ENCODE assay signal across 17 cellular contexts in genomic region chr4:38109370-38109769, GRCh38.
"Had no signal": no experiment of that assay in that cellular context is flagged by ENCODE, and none has a peak within 500 bp of the region (broad histone marks: within the 10 kb centered on the region; RNA-seq: fewer than 3 reads in every experiment).

No MANE protein-coding gene starts in this region.

- H3K9me3 ChIP-seq: esophagus muscularis mucosa, thoracic aorta had no signal

- H3K27me3 ChIP-seq: dorsolateral prefrontal cortex, esophagus muscularis mucosa had no signal

- H3K9me3 Mint-ChIP-seq: naive thymus-derived CD4-positive, alpha-beta T cell; stimulated activated naive CD8-positive, alpha-beta T cell treated with anti-CD3 and anti-CD28 coated beads, Interleukin-15, amount 100 ng/mL, for 72 hours had no signal

- H3K4me3 ChIP-seq: dorsolateral prefrontal cortex, esophagus muscularis mucosa, lung, thoracic aorta had no signal

- DNase-seq: activated CD4-positive, CD25-positive, alpha-beta regulatory T cell; activated effector memory CD4-positive, alpha-beta T cell treated with Interleukin-2 at 50 U/mL for 16 hours; activated T-cell treated with anti-CD3 and anti-CD28 coated beads, Interleukin-2, amount 50 U/mL, for 1 hour; amygdala; dorsolateral prefrontal cortex; left cardiac atrium; midbrain; naive thymus-derived CD4-positive, alpha-beta T cell; stimulated activated CD4-positive, alpha-beta T cell treated with anti-CD3 and anti-CD28 coated beads, Interleukin-12 subunit alpha, Interleukin-12 subunit beta, amount 100 ng/mL, for 4 hours; stimulated activated CD4-positive, alpha-beta T cell treated with anti-CD3 and anti-CD28 coated beads, Interleukin-2, amount 100 ng/mL, for 48 hours; stimulated activated CD8-positive, alpha-beta memory T cell treated with anti-CD3 and anti-CD28 coated beads, Interleukin-4, amount 100 ng/mL, for 48 hours; stimulated activated naive CD8-positive, alpha-beta T cell treated with anti-CD3 and anti-CD28 coated beads, Interleukin-15, amount 100 ng/mL, for 72 hours; T-helper 2 cell had no signal

- ATAC-seq: left cardiac atrium; naive thymus-derived CD4-positive, alpha-beta T cell; stimulated activated naive CD8-positive, alpha-beta T cell treated with anti-CD3 and anti-CD28 coated beads, Interleukin-15, amount 100 ng/mL, for 72 hours had no signal

- H3K4me3 Mint-ChIP-seq: activated naive CD8-positive, alpha-beta T cell; naive thymus-derived CD4-positive, alpha-beta T cell; stimulated activated naive CD8-positive, alpha-beta T cell treated with anti-CD3 and anti-CD28 coated beads, Interleukin-15, amount 100 ng/mL, for 72 hours had no signal

- H3K27ac Mint-ChIP-seq: activated naive CD8-positive, alpha-beta T cell; stimulated activated naive CD8-positive, alpha-beta T cell treated with anti-CD3 and anti-CD28 coated beads, Interleukin-15, amount 100 ng/mL, for 72 hours had no signal

- H3K27ac ChIP-seq: dorsolateral prefrontal cortex, esophagus muscularis mucosa, thoracic aorta had no signal

- H3K27me3 Mint-ChIP-seq: activated naive CD8-positive, alpha-beta T cell; naive thymus-derived CD4-positive, alpha-beta T cell; stimulated activated naive CD8-positive, alpha-beta T cell treated with anti-CD3 and anti-CD28 coated beads, Interleukin-15, amount 100 ng/mL, for 72 hours had no signal
